Comparison of ENCODE assay signal across 15 cellular contexts in genomic region chr9:126609711-126610388, GRCh38. TPM values are rescaled to one million over a fixed set of nuclear protein-coding genes. Genes with fewer than 3 reads are reported as not detected.
"Had no signal": no experiment of that assay in that cellular context is flagged by ENCODE, and none has a peak within 500 bp of the region (broad histone marks: within the 10 kb centered on the region; RNA-seq: fewer than 3 reads in every experiment).

No MANE protein-coding gene starts in this region.

- H3K79me2 ChIP-seq: parathyroid adenoma had no signal

- H3K4me3 ChIP-seq: spleen, transverse colon had no signal

- H3K27ac ChIP-seq: dorsolateral prefrontal cortex, esophagus squamous epithelium, parathyroid adenoma, spleen, transverse colon had no signal

- H3K9me3 ChIP-seq: esophagus squamous epithelium, spleen, transverse colon had no signal

- ATAC-seq: left lobe of liver; stimulated activated memory B cell treated with anti-CD40 and anti-IgM and Interleukin-4, amounts not matched to agents 10 μg/mL and 1 μg/mL and 100 μg/mL, for 72 hours had no signal

- H3K9ac ChIP-seq: parathyroid adenoma had no signal

- H2AFZ ChIP-seq: parathyroid adenoma had no signal

- H3K4me1 ChIP-seq: parathyroid adenoma had no signal

- H3K36me3 ChIP-seq: esophagus squamous epithelium, spleen, transverse colon had no signal

- DNase-seq: activated B cell treated with CpG ODN at 0.5 μM for 24 hours; activated CD4-positive, alpha-beta T cell treated with anti-CD3 and anti-CD28 coated beads, Interleukin-2, amount 10 ng/mL, durations not matched to agents 7 days and 5 days; esophagus squamous epithelium; foreskin fibroblast; islet precursor cell; spleen; stimulated activated CD4-positive, alpha-beta T cell treated with anti-CD3 and anti-CD28 coated beads, Interleukin-1b, Interleukin-23, amount 100 ng/mL, for 48 hours; transverse colon had no signal

RNA-seq across cellular contexts. Expression of gene LMX1B, which starts 3.9 kb away (rescaled TPM):
- total RNA-seq: activated B cell treated with CpG ODN at 0.5 μM for 24 hours; activated CD4-positive, alpha-beta T cell treated with anti-CD3 and anti-CD28 coated beads, Interleukin-2, amount 10 ng/mL, durations not matched to agents 7 days and 5 days; activated CD8-positive, alpha-beta memory T cell treated with anti-CD3 and anti-CD28 coated beads for 36 hours; activated T-helper 2 cell treated with anti-CD3 and anti-CD28 coated beads, Interferon-gamma antibody, Interleukin-2, Interleukin-4, amounts not matched to agents 10 μg/mL and 5 μg/mL and 100 μg/mL, durations not matched to agents 14 hours and 24 hours and 36 hours; left lobe of liver had no signal
- polyA plus RNA-seq: neural cell had no signal
